1 cellular context compared by ENCODE assay signal in the genomic region with DNA sequence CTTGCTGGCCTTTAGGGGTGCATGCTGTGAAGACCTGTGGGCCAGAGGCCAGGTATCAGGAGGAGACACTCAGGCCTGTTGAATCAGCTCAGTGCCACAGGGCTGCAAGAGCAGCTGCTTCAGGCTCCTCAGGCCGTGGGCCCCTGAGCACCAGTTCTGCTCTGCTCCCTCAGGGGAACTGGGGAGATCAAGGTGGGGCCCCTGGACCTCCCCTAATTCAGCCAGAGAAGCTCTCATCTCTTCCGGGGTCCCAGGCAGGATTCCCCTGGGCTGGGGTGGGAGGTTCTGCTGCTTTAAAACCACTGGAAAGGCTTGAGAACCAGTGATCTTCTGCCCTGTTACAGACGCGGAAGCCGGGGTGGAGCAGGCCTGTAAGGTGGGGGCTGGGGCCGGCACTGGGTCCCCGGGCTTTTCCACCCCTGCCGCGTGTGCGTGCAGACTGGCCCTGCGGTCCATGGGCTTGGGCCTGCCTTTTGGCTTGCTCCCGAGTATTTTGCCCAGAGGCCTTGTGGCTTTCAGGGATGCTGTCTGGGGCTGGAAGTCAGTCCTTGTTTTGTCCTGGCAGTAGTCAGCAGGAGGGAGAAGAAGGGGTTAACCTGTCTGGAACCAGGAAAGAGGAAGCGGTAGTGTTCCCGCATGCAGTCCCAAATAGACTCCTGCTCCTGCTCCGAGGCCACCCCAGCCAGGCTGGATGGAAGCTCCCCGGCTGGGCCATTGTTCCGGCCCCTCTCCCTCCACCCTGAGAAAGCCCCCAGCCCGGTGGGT.
TF ChIP-seq lines count a peak whose summit lies in the region.

No MANE protein-coding gene starts in this region.

TF ChIP-seq in HepG2, 621 proteins besides CTCF, POLR2A, EP300 and RAD21 (continued from another document):
- TF ChIP-seq, protein P1, sequence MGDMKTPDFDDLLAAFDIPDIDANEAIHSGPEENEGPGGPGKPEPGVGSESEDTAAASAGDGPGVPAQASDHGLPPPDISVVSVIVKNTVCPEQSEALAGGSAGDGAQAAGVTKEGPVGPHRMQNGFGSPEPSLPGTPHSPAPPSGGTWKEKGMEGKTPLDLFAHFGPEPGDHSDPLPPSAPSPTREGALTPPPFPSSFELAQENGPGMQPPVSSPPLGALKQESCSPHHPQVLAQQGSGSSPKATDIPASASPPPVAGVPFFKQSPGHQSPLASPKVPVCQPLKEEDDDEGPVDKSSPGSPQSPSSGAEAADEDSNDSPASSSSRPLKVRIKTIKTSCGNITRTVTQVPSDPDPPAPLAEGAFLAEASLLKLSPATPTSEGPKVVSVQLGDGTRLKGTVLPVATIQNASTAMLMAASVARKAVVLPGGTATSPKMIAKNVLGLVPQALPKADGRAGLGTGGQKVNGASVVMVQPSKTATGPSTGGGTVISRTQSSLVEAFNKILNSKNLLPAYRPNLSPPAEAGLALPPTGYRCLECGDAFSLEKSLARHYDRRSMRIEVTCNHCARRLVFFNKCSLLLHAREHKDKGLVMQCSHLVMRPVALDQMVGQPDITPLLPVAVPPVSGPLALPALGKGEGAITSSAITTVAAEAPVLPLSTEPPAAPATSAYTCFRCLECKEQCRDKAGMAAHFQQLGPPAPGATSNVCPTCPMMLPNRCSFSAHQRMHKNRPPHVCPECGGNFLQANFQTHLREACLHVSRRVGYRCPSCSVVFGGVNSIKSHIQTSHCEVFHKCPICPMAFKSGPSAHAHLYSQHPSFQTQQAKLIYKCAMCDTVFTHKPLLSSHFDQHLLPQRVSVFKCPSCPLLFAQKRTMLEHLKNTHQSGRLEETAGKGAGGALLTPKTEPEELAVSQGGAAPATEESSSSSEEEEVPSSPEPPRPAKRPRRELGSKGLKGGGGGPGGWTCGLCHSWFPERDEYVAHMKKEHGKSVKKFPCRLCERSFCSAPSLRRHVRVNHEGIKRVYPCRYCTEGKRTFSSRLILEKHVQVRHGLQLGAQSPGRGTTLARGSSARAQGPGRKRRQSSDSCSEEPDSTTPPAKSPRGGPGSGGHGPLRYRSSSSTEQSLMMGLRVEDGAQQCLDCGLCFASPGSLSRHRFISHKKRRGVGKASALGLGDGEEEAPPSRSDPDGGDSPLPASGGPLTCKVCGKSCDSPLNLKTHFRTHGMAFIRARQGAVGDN (CRISPR knock-in tag; IDR thresholded peaks at IDR 0.05), result peak; percentile 38; the same call in 1 of the 2 replicates
- TF ChIP-seq, protein P2, sequence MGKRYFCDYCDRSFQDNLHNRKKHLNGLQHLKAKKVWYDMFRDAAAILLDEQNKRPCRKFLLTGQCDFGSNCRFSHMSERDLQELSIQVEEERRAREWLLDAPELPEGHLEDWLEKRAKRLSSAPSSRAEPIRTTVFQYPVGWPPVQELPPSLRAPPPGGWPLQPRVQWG (CRISPR knock-in tag; IDR thresholded peaks at IDR 0.05; ENCODE audit: borderline replicate concordance, low read depth), result no peak
- TF ChIP-seq, protein P3, sequence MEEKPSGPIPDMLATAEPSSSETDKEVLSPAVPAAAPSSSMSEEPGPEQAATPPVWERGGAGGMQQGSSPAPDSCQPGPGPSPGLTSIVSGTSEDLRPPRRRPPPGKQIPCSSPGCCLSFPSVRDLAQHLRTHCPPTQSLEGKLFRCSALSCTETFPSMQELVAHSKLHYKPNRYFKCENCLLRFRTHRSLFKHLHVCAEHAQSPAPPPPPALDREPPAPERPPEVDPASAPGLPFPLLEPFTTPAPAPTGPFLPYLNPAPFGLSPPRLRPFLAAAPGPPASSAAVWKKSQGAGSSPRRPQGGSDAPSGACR (CRISPR knock-in tag; IDR thresholded peaks at IDR 0.05), result no peak
- TF ChIP-seq ZNF331 (CRISPR knock-in tag; IDR thresholded peaks at IDR 0.05), result no peak
- TF ChIP-seq, protein P4, sequence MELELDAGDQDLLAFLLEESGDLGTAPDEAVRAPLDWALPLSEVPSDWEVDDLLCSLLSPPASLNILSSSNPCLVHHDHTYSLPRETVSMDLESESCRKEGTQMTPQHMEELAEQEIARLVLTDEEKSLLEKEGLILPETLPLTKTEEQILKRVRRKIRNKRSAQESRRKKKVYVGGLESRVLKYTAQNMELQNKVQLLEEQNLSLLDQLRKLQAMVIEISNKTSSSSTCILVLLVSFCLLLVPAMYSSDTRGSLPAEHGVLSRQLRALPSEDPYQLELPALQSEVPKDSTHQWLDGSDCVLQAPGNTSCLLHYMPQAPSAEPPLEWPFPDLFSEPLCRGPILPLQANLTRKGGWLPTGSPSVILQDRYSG (CRISPR knock-in tag; IDR thresholded peaks at IDR 0.05), result no peak
- no peak for TF ChIP-seq ATF7-NPFF (CRISPR knock-in tag; IDR thresholded peaks at IDR 0.05; ENCODE audit: low read depth)
- TF ChIP-seq MTA1 (CRISPR knock-in tag; IDR thresholded peaks at IDR 0.05; ENCODE audit: borderline replicate concordance), result no peak
- TF ChIP-seq ZNF644 (CRISPR knock-in tag; IDR thresholded peaks at IDR 0.05; ENCODE audit: low read depth), result no peak
- TF ChIP-seq ZNF768 (CRISPR knock-in tag; IDR thresholded peaks at IDR 0.05), result peak; percentile 26; the same call in 1 of the 2 replicates
- TF ChIP-seq ZNF652 (CRISPR knock-in tag; IDR thresholded peaks at IDR 0.05; ENCODE audit: borderline replicate concordance, low read depth), result peak; percentile 77; the same call in 1 of the 2 replicates
- no peak for TF ChIP-seq MTF2 (CRISPR knock-in tag; IDR thresholded peaks at IDR 0.05; ENCODE audit: borderline replicate concordance)
- TF ChIP-seq ZNF713 (CRISPR knock-in tag; IDR thresholded peaks at IDR 0.05), result no peak
- no peak for TF ChIP-seq SPEN (CRISPR knock-in tag; IDR thresholded peaks at IDR 0.05; ENCODE audit: low read depth)
- TF ChIP-seq BHLHE40 (IDR thresholded peaks at IDR 0.05; ENCODE audit: low read length), result no peak
- 0 out of 2 replicates have a peak, but pooled peaks have one; percentile 16 for TF ChIP-seq ZFX (CRISPR knock-in tag; IDR thresholded peaks at IDR 0.05; ENCODE audit: low read depth)
